In genomic region chr11:121514998-121515671, GRCh38 we compare ENCODE assay signal across 17 cellular contexts.
A peak's percentile ranks its signal among the peaks of the same experiment; 100 is the strongest.
DNase-seq lines count a peak whose midpoint lies in the region; ATAC-seq and TF ChIP-seq lines count a peak whose summit lies in the region.
"Had no signal": no experiment of that assay in that cellular context is flagged by ENCODE, and none has a peak within 500 bp of the region (broad histone marks: within the 10 kb centered on the region; RNA-seq: fewer than 3 reads in every experiment).

No MANE protein-coding gene starts in this region.

- peaks cover 71% of the 10 kb centered on the region for H3K36me3 Mint-ChIP-seq in T-helper 2 cell treated with Interferon-gamma antibody and Interleukin-4, amounts not matched to agents 5 μg/mL and 100 μg/mL, for 36 hours (ENCODE audit: low read depth)
- peaks cover 29 to 90% (median 39%) of the 10 kb centered on the region in 3 donors for H3K36me3 Mint-ChIP-seq in CD8-positive, alpha-beta memory T cell
- H3K36me3 Mint-ChIP-seq in activated T-helper 17 cell treated with anti-CD3 and anti-CD28 coated beads, Interleukin-2, amount 50 U/mL, for 72 hours (ENCODE audit: low read depth): peaks cover 94% of the 10 kb centered on the region
- H3K36me3 Mint-ChIP-seq in natural killer cell: peaks cover 29% of the 10 kb centered on the region

- H3K4me1 ChIP-seq in CD8-positive, alpha-beta memory T cell (ENCODE audit: insufficient read depth, low read length): peaks cover 9% of the 10 kb centered on the region
- H3K4me1 ChIP-seq in spleen: peaks cover 0 to 36% (median under 1%) of the 10 kb centered on the region in 6 donors

- no peak for DNase-seq in T-helper 2 cell treated with Interferon-gamma antibody and Interleukin-4, amounts not matched to agents 5 μg/mL and 100 μg/mL, for 36 hours (ENCODE audit: low spot score)
- DNase-seq in T-helper 2 cell (no peak), natural killer cell (no peak), Ammon's horn (ENCODE audit: low spot score) (no peak), spleen (no peak)
- no peak for DNase-seq in CD8-positive, alpha-beta memory T cell
- DNase-seq: activated CD8-positive, alpha-beta memory T cell treated with anti-CD3 and anti-CD28 coated beads, Interleukin-2, amount 50 U/mL, for 4 hours; brain microvascular endothelial cell; NCI-H1694; stimulated activated CD4-positive, alpha-beta T cell treated with anti-CD3 and anti-CD28 coated beads, Interleukin-4, amount 100 ng/mL, for 1 hour had no signal

- H3K27me3 ChIP-seq in CD8-positive, alpha-beta memory T cell (ENCODE audit: insufficient read depth, low read length, poor library complexity, severe bottlenecking): no peaks in the 10 kb centered on the region
- H3K27me3 ChIP-seq in spleen (replicated peaks in 1 of 7): no peaks in the 10 kb centered on the region
- H3K27me3 ChIP-seq: brain microvascular endothelial cell, hepatocyte had no signal

- CTCF ChIA-PET in CD8-positive, alpha-beta memory T cell (lab: Charles Lee): no interaction called here

- H3K4me3 ChIP-seq in CD8-positive, alpha-beta memory T cell (ENCODE audit: low read length): no peak overlapping the region
- H3K4me3 ChIP-seq in spleen: no peak overlapping the region
- H3K4me3 ChIP-seq: hepatocyte, SK-N-MC had no signal

- no peak overlapping the region for H3K27ac ChIP-seq in CD8-positive, alpha-beta memory T cell (ENCODE audit: low read depth, low read length)
- no peak overlapping the region for H3K27ac ChIP-seq in spleen
- H3K27ac ChIP-seq: brain microvascular endothelial cell, hepatocyte, SK-N-MC had no signal

- H3K4me3 Mint-ChIP-seq in T-helper 2 cell treated with Interferon-gamma antibody and Interleukin-4, amounts not matched to agents 5 μg/mL and 100 μg/mL, for 36 hours: no peak overlapping the region
- peak overlapping the region in 5 of 7 donors; percentile 8 to 66 (median 52) for H3K4me3 Mint-ChIP-seq in CD8-positive, alpha-beta memory T cell
- no peak overlapping the region for H3K4me3 Mint-ChIP-seq in activated T-helper 17 cell treated with anti-CD3 and anti-CD28 coated beads, Interleukin-2, amount 50 U/mL, for 72 hours
- H3K4me3 Mint-ChIP-seq in natural killer cell: peak overlapping the region; percentile 64
- H3K4me3 Mint-ChIP-seq: dendritic cell treated with granulocyte-macrophage colony-stimulating factor and Interleukin-4, amounts not matched to agents 40 ng/mL and 50 ng/mL, for 4 days had no signal

- no peaks in the 10 kb centered on the region for H3K9me3 Mint-ChIP-seq in T-helper 2 cell treated with Interferon-gamma antibody and Interleukin-4, amounts not matched to agents 5 μg/mL and 100 μg/mL, for 36 hours
- no peaks in the 10 kb centered on the region for H3K9me3 Mint-ChIP-seq in CD8-positive, alpha-beta memory T cell
- H3K9me3 Mint-ChIP-seq in activated T-helper 17 cell treated with anti-CD3 and anti-CD28 coated beads, Interleukin-2, amount 50 U/mL, for 72 hours: no peaks in the 10 kb centered on the region
- H3K9me3 Mint-ChIP-seq in natural killer cell: no peaks in the 10 kb centered on the region
- H3K9me3 Mint-ChIP-seq: dendritic cell treated with granulocyte-macrophage colony-stimulating factor and Interleukin-4, amounts not matched to agents 40 ng/mL and 50 ng/mL, for 4 days had no signal

- no peaks in the 10 kb centered on the region for H3K9me3 ChIP-seq in CD8-positive, alpha-beta memory T cell (ENCODE audit: low read length)
- H3K9me3 ChIP-seq in spleen: no peaks in the 10 kb centered on the region

- ATAC-seq in activated T-helper 17 cell treated with anti-CD3 and anti-CD28 coated beads, Interleukin-2, amount 50 U/mL, for 72 hours (replicated peaks): no peak
- ATAC-seq in natural killer cell (peak in 1 of 3 donors; percentile 16), GM21717 (IDR thresholded peaks at IDR 0.05; ENCODE audit: unreplicated experiment) (no peak)
- ATAC-seq: HCT116, Panc1 had no signal

- TF ChIP-seq POLR2A in spleen (IDR thresholded peaks at IDR 0.05): no peak

- POLR2A ChIA-PET in CD8-positive, alpha-beta memory T cell (lab: Charles Lee): no interaction called here

- no peaks in the 10 kb centered on the region for H3K27me3 Mint-ChIP-seq in T-helper 2 cell treated with Interferon-gamma antibody and Interleukin-4, amounts not matched to agents 5 μg/mL and 100 μg/mL, for 36 hours (ENCODE audit: low read depth)
- peaks cover 0 to 1% of the 10 kb centered on the region in 2 donors for H3K27me3 Mint-ChIP-seq in CD8-positive, alpha-beta memory T cell
- H3K27me3 Mint-ChIP-seq in activated T-helper 17 cell treated with anti-CD3 and anti-CD28 coated beads, Interleukin-2, amount 50 U/mL, for 72 hours: no peaks in the 10 kb centered on the region
- H3K27me3 Mint-ChIP-seq in natural killer cell (ENCODE audit: low read depth in 2 of 2): no peaks in the 10 kb centered on the region
- H3K27me3 Mint-ChIP-seq: dendritic cell treated with granulocyte-macrophage colony-stimulating factor and Interleukin-4, amounts not matched to agents 40 ng/mL and 50 ng/mL, for 4 days had no signal

- H3K27ac Mint-ChIP-seq in T-helper 2 cell treated with Interferon-gamma antibody and Interleukin-4, amounts not matched to agents 5 μg/mL and 100 μg/mL, for 36 hours: peak overlapping the region; percentile 26
- H3K27ac Mint-ChIP-seq in CD8-positive, alpha-beta memory T cell: peak overlapping the region in 7 of 8 donors; percentile 83 to 96 (median 90)
- H3K27ac Mint-ChIP-seq in activated T-helper 17 cell treated with anti-CD3 and anti-CD28 coated beads, Interleukin-2, amount 50 U/mL, for 72 hours: peak overlapping the region; percentile 55
- H3K27ac Mint-ChIP-seq in natural killer cell: peak overlapping the region; percentile 95
- H3K27ac Mint-ChIP-seq: dendritic cell treated with granulocyte-macrophage colony-stimulating factor and Interleukin-4, amounts not matched to agents 40 ng/mL and 50 ng/mL, for 4 days had no signal

- no peak for TF ChIP-seq CTCF in natural killer cell (IDR thresholded peaks at IDR 0.05)
- TF ChIP-seq CTCF in spleen (IDR thresholded peaks at IDR 0.05 in 8 of 11, conservative IDR thresholded peaks at IDR 0.05 in 3 of 11): no peak

- intact Hi-C loops in natural killer cell (cut with micrococcal nuclease) (loop anchor here (1.0 to 2.0 kb wide), 4 partner anchors 30 to 62 kb away; no protein-coding TSS in a partner anchor), spleen (cut with DNase I; ENCODE audit: low total_unique reads) (no loop called here)

- peaks cover 42% of the 10 kb centered on the region for H3K36me3 ChIP-seq in CD8-positive, alpha-beta memory T cell (ENCODE audit: insufficient read depth, low read length)
- H3K36me3 ChIP-seq in spleen: peaks cover 0 to 98% (median 14%) of the 10 kb centered on the region in 6 donors
- H3K36me3 ChIP-seq: brain microvascular endothelial cell had no signal

- WGBS in spleen, 5 donors: 68 to 75% (median 71%) methylated on average over 4 of the region's 4 CpGs

- H3K4me1 Mint-ChIP-seq in T-helper 2 cell treated with Interferon-gamma antibody and Interleukin-4, amounts not matched to agents 5 μg/mL and 100 μg/mL, for 36 hours (ENCODE audit: low read depth): peaks cover 24% of the 10 kb centered on the region
- H3K4me1 Mint-ChIP-seq in CD8-positive, alpha-beta memory T cell: peaks cover 66 to 81% (median 71%) of the 10 kb centered on the region in 3 donors
- peaks cover 35% of the 10 kb centered on the region for H3K4me1 Mint-ChIP-seq in activated T-helper 17 cell treated with anti-CD3 and anti-CD28 coated beads, Interleukin-2, amount 50 U/mL, for 72 hours
- peaks cover 72 to 81% of the 10 kb centered on the region in 2 donors for H3K4me1 Mint-ChIP-seq in natural killer cell

Comparison
In these comparisons a context has a peak if more than half of its experiments do, and no peak if none do; other contexts are left out.
1. H3K27ac Mint-ChIP-seq: peak in every context shown above with its lines; median percentile 95 in natural killer cell; 90 in CD8-positive, alpha-beta memory T cell; 55 in activated T-helper 17 cell treated with anti-CD3 and anti-CD28 coated beads, Interleukin-2, amount 50 U/mL, for 72 hours; 26 in T-helper 2 cell treated with Interferon-gamma antibody and Interleukin-4, amounts not matched to agents 5 μg/mL and 100 μg/mL, for 36 hours.
2. H3K4me3 Mint-ChIP-seq: peak in CD8-positive, alpha-beta memory T cell (5 of 7) and natural killer cell (single experiment); none in T-helper 2 cell treated with Interferon-gamma antibody and Interleukin-4, amounts not matched to agents 5 μg/mL and 100 μg/mL, for 36 hours (single experiment) and activated T-helper 17 cell treated with anti-CD3 and anti-CD28 coated beads, Interleukin-2, amount 50 U/mL, for 72 hours (single experiment).